ENCODE assay signal across 16 cellular contexts in genomic region chr10:114430688-114431413, GRCh38. TPM values are rescaled to one million over a fixed set of nuclear protein-coding genes. Genes with fewer than 3 reads are reported as not detected.
DNase-seq lines count a peak whose midpoint lies in the region; ATAC-seq, FAIRE-seq and TF ChIP-seq lines count a peak whose summit lies in the region.
"Had no signal": no experiment of that assay in that cellular context is flagged by ENCODE, and none has a peak within 500 bp of the region (broad histone marks: within the 10 kb centered on the region; RNA-seq: fewer than 3 reads in every experiment).

No MANE protein-coding gene starts in this region.

- H3K4me1 ChIP-seq in keratinocyte (ENCODE audit: control insufficient read depth, extremely low read depth, insufficient read depth, low read length): peaks cover 16% of the 10 kb centered on the region

- peaks cover 10% of the 10 kb centered on the region for H3K4me1 Mint-ChIP-seq in activated naive CD8-positive, alpha-beta T cell treated with anti-CD3 and anti-CD28 coated beads for 36 hours

- no peaks in the 10 kb centered on the region for H3K27me3 Mint-ChIP-seq in activated naive CD8-positive, alpha-beta T cell treated with anti-CD3 and anti-CD28 coated beads for 36 hours

- H3K4me2 ChIP-seq in keratinocyte (ENCODE audit: control insufficient read depth, extremely low read depth, insufficient read depth, low read depth, low read length): peak overlapping the region; percentile 55
- H3K4me2 ChIP-seq: PC-9 had no signal

- intact Hi-C loops in left ventricle myocardium superior (cut with micrococcal nuclease) (loop anchor here (10.0 kb wide), 1 partner anchor 126 kb away; no protein-coding TSS in a partner anchor), Right ventricle myocardium superior (cut with DNase I) (no loop called here)

- dilution Hi-C loops in keratinocyte (cut with MboI; ENCODE audit: extremely low pct_ligation_motif_present, low sequenced_read_pairs): no loop called here

- DNase-seq in left ventricle myocardium superior (no peak), Right ventricle myocardium superior (no peak), keratinocyte (ENCODE audit: low read depth, low spot score) (no peak), SIG-M5 (lab: John Stamatoyannopoulos, UW) (no peak), NCI-H187 (lab: John Stamatoyannopoulos, UW) (no peak)
- DNase-seq in activated naive CD8-positive, alpha-beta T cell treated with anti-CD3 and anti-CD28 coated beads for 36 hours: no peak
- DNase-seq: AML-193, DMS79, KG1, NCI-H1417, NCI-H2029, NCI-H345, NCI-H524 treated with DMSO at 0.1 percent for 48 hours, PC-9 had no signal

- no peaks in the 10 kb centered on the region for H3K79me2 ChIP-seq in keratinocyte (ENCODE audit: control insufficient read depth, insufficient read depth, low read length)

- no peaks in the 10 kb centered on the region for H3K27me3 ChIP-seq in keratinocyte (ENCODE audit: control insufficient read depth, extremely low read depth, insufficient read depth, low read length)

- H3K27ac ChIP-seq in keratinocyte (ENCODE audit: control insufficient read depth, insufficient read depth, low read length): no peak overlapping the region
- H3K27ac ChIP-seq: C4-2B, PC-9 had no signal

- no peak overlapping the region for H2AFZ ChIP-seq in keratinocyte (ENCODE audit: control insufficient read depth, low read length)
- H2AFZ ChIP-seq: PC-9 had no signal

- no peaks in the 10 kb centered on the region for H3K9me3 ChIP-seq in keratinocyte (ENCODE audit: control insufficient read depth, low read depth, low read length)

- H3K4me3 ChIP-seq in keratinocyte (ENCODE audit: control insufficient read depth in 2 of 3, extremely low read depth in 1 of 3, insufficient read depth in 2 of 3, low read depth in 1 of 3, low read length in 3 of 3): no peak overlapping the region
- H3K4me3 ChIP-seq: PC-9 had no signal

- no peak for FAIRE-seq in keratinocyte (lab: Jason Lieb, UNC)

- no peaks in the 10 kb centered on the region for H4K20me1 ChIP-seq in keratinocyte (ENCODE audit: control insufficient read depth, extremely low read depth, insufficient read depth, low read length)

- no peaks in the 10 kb centered on the region for H3K9me1 ChIP-seq in keratinocyte (ENCODE audit: control insufficient read depth, extremely low read depth, insufficient read depth, low read length)

- peaks cover 19% of the 10 kb centered on the region for H3K36me3 Mint-ChIP-seq in activated naive CD8-positive, alpha-beta T cell treated with anti-CD3 and anti-CD28 coated beads for 36 hours

- TF ChIP-seq CTCF in keratinocyte (optimal IDR thresholded peaks at IDR 0.05 in 1 of 3, IDR thresholded peaks at IDR 0.05 in 1 of 3, conservative IDR thresholded peaks at IDR 0.05 in 1 of 3; ENCODE audit: extremely low read depth in 1 of 3, insufficient read depth in 2 of 3, low read length in 3 of 3): no peak

- H3K36me3 ChIP-seq in keratinocyte (ENCODE audit: control insufficient read depth in 2 of 2, extremely low read depth in 1 of 2, insufficient read depth in 2 of 2, low read length in 2 of 2): peaks cover 4 to 7% of the 10 kb centered on the region in 2 experiments

- no peaks in the 10 kb centered on the region for H3K9me3 Mint-ChIP-seq in activated naive CD8-positive, alpha-beta T cell treated with anti-CD3 and anti-CD28 coated beads for 36 hours

- H3K4me3 Mint-ChIP-seq in activated naive CD8-positive, alpha-beta T cell treated with anti-CD3 and anti-CD28 coated beads for 36 hours: no peak overlapping the region

- peak overlapping the region; percentile 23 for H3K27ac Mint-ChIP-seq in activated naive CD8-positive, alpha-beta T cell treated with anti-CD3 and anti-CD28 coated beads for 36 hours

- ATAC-seq in left ventricle myocardium superior (peak; percentile 6), Right ventricle myocardium superior (ENCODE audit: poor library complexity) (no peak), HG03039 (IDR thresholded peaks at IDR 0.05; ENCODE audit: unreplicated experiment) (no peak)

- H3K9ac ChIP-seq in keratinocyte (ENCODE audit: control insufficient read depth, extremely low read depth, insufficient read depth, low read length): no peak overlapping the region

RNA-seq across cellular contexts. Expression of gene AFAP1L2, which starts 26.5 kb away (rescaled TPM):
- total RNA-seq in left ventricle myocardium superior (4.5 TPM), Right ventricle myocardium superior (5.3 TPM)
- 1 to 10 TPM; 3.2 to 4.6 TPM for total RNA-seq in activated naive CD8-positive, alpha-beta T cell treated with anti-CD3 and anti-CD28 coated beads for 36 hours
- polyA plus RNA-seq in keratinocyte: 36.8 to 52.5 TPM (median 40.4 TPM) in 3 replicates
- 20.8 TPM for polyA plus RNA-seq in keratinocyte (2011; ENCODE audit: low read depth)
- polyA plus RNA-seq in keratinocyte (2011; cell fraction: cytosol; rRNA removed): 29.7 and 35.5 TPM in 2 replicates
- 69.0 and 69.2 TPM in 2 replicates for polyA plus RNA-seq in keratinocyte (2011; cell fraction: nucleus; rRNA removed)
- 13.0 and 44.6 TPM in 2 replicates for polyA plus RNA-seq in keratinocyte (2012; ENCODE audit: low replicate concordance)
- 49.9 to 74.0 TPM (median 61.2 TPM) in 3 replicates for polyA minus RNA-seq in keratinocyte
- polyA minus RNA-seq in keratinocyte (2011; cell fraction: cytosol; rRNA and poly(A)+ RNA removed): 44.5 TPM
- 47.1 and 58.1 TPM in 2 replicates for polyA minus RNA-seq in keratinocyte (2011; cell fraction: nucleus; rRNA and poly(A)+ RNA removed)
